Comparison of ENCODE assay signal across 8 cellular contexts in genomic region chr12:120495723-120496352, GRCh38. TPM values are rescaled to one million over a fixed set of nuclear protein-coding genes. Genes with fewer than 3 reads are reported as not detected.
A peak's percentile ranks its signal among the peaks of the same experiment; 100 is the strongest.
DNase-seq lines count a peak whose midpoint lies in the region; TF ChIP-seq lines count a peak whose summit lies in the region.

Gene DYNLL1 (plus strand): TSS chr12:120496113. CDS start chr12:120496422, 309 bp downstream.

- H3K9ac ChIP-seq in SK-N-MC (ENCODE audit: insufficient read length), result peak within 1 kb of the TSS; percentile 78

- no peaks in the 10 kb centered on the region for H3K9me3 ChIP-seq in SK-N-MC (ENCODE audit: low read depth, low read length)
- H3K9me3 ChIP-seq in suprapubic skin, result no peaks in the 10 kb centered on the region

- no peaks in the 10 kb centered on the region for H3K27me3 ChIP-seq in suprapubic skin

- TF ChIP-seq EP300 in suprapubic skin (IDR thresholded peaks at IDR 0.05), result no peak

- peaks cover 32% of the 10 kb centered on the region for H3K36me3 Mint-ChIP-seq in HFFc6 (ENCODE audit: low read depth)
- peaks cover 35% of the 10 kb centered on the region for H3K36me3 Mint-ChIP-seq in activated naive CD4-positive, alpha-beta T cell treated with anti-CD3 and anti-CD28 coated beads, Interleukin-2, amount 10 ng/mL, durations not matched to agents 7 days and 5 days

- peak within 1 kb of the TSS; percentile 89 for H3K4me3 Mint-ChIP-seq in HFFc6
- H3K4me3 Mint-ChIP-seq in activated naive CD4-positive, alpha-beta T cell treated with anti-CD3 and anti-CD28 coated beads, Interleukin-2, amount 10 ng/mL, durations not matched to agents 7 days and 5 days, result peak within 1 kb of the TSS; percentile 93

- no peak; the same call in 1 of the 2 replicates for TF ChIP-seq CTCF in HFFc6 (IDR thresholded peaks at IDR 0.05)
- no peak for TF ChIP-seq CTCF in NB4 (IDR thresholded peaks at IDR 0.05; ENCODE audit: low read depth, low read length)
- TF ChIP-seq CTCF in suprapubic skin (IDR thresholded peaks at IDR 0.05), result no peak

- H3K4me1 ChIP-seq in suprapubic skin, result peaks cover 27% of the 10 kb centered on the region

- H3K36me3 ChIP-seq in SK-N-MC (ENCODE audit: insufficient read depth, low read length), result peaks cover 30% of the 10 kb centered on the region
- peaks cover 21% of the 10 kb centered on the region for H3K36me3 ChIP-seq in suprapubic skin

- H3K4me3 ChIP-seq in NB4 (ENCODE audit: low read depth, low read length), result peak within 1 kb of the TSS; percentile 87
- H3K4me3 ChIP-seq in SK-N-MC, result peak within 1 kb of the TSS; percentile 82
- peak within 1 kb of the TSS; percentile 91 for H3K4me3 ChIP-seq in suprapubic skin

- TF ChIP-seq POLR2A in NB4 (IDR thresholded peaks at IDR 0.05; ENCODE audit: extremely low read depth, insufficient read length) (peak; percentile 91), suprapubic skin (IDR thresholded peaks at IDR 0.05) (peak; percentile 16 to 84)

- CTCF ChIA-PET in activated naive CD4-positive, alpha-beta T cell treated with anti-CD3 and anti-CD28 coated beads, Interleukin-2, amount 10 ng/mL, durations not matched to agents 7 days and 5 days (lab: Charles Lee), result interaction anchor here (1.0 to 1.7 kb wide), 3 partner anchors 52 to 194 kb away, joined by 3 to 7 read pairs (median 4); partner anchors contain the start of gene SIRT4

- no peaks in the 10 kb centered on the region; the same call in 1 of the 2 replicates for H3K27me3 Mint-ChIP-seq in HFFc6 (ENCODE audit: insufficient read depth)
- H3K27me3 Mint-ChIP-seq in activated naive CD4-positive, alpha-beta T cell treated with anti-CD3 and anti-CD28 coated beads, Interleukin-2, amount 10 ng/mL, durations not matched to agents 7 days and 5 days, result no peaks in the 10 kb centered on the region

- peak; percentile 71 for DNase-seq in GM04503 (ENCODE audit: low read depth)
- DNase-seq in HFFc6, result peak; percentile 94
- DNase-seq in NB4 (ENCODE audit: low read depth), result peak; percentile 98
- peak; percentile 84 for DNase-seq in SK-N-MC (ENCODE audit: low read depth, low spot score)
- peak; percentile 97 for DNase-seq in activated naive CD4-positive, alpha-beta T cell treated with anti-CD3 and anti-CD28 coated beads, Interleukin-2, amount 10 ng/mL, durations not matched to agents 7 days and 5 days
- DNase-seq in germinal center (ENCODE audit: low spot score), result peak; percentile 98
- peak; percentile 63 to 98 (median 92) for DNase-seq in nucleus accumbens (lab: John Stamatoyannopoulos, UW)
- DNase-seq in suprapubic skin (ENCODE audit: low spot score in 2 of 2), result peak; percentile 97 to 98

- WGBS in suprapubic skin, result 0% methylated on average over 1 of the region's 51 CpGs

- no peaks in the 10 kb centered on the region for H3K9me3 Mint-ChIP-seq in HFFc6
- H3K9me3 Mint-ChIP-seq in activated naive CD4-positive, alpha-beta T cell treated with anti-CD3 and anti-CD28 coated beads, Interleukin-2, amount 10 ng/mL, durations not matched to agents 7 days and 5 days, result no peaks in the 10 kb centered on the region

- H3K27ac ChIP-seq in SK-N-MC (no peak within 1 kb of the TSS), suprapubic skin (peak within 1 kb of the TSS; percentile 86)

- peaks cover 36% of the 10 kb centered on the region for H3K4me1 Mint-ChIP-seq in HFFc6 (ENCODE audit: low read depth)
- H3K4me1 Mint-ChIP-seq in activated naive CD4-positive, alpha-beta T cell treated with anti-CD3 and anti-CD28 coated beads, Interleukin-2, amount 10 ng/mL, durations not matched to agents 7 days and 5 days, result peaks cover 45% of the 10 kb centered on the region

- H3K27ac Mint-ChIP-seq in HFFc6, result peak within 1 kb of the TSS; percentile 75
- peak within 1 kb of the TSS; percentile 86 for H3K27ac Mint-ChIP-seq in activated naive CD4-positive, alpha-beta T cell treated with anti-CD3 and anti-CD28 coated beads, Interleukin-2, amount 10 ng/mL, durations not matched to agents 7 days and 5 days

RNA-seq across cellular contexts. Expression of gene DYNLL1, which starts in this region (rescaled TPM):
- total RNA-seq in HFFc6 (2021; fragmentation: NEBNext Ultra II Directional; extraction: Animal tissue kit (Norgen Biotek cat#: 25700)), result 100 to 1,000 TPM; 530 to 650 (median 609) TPM
- total RNA-seq in suprapubic skin, result 100 to 1,000 TPM; 167 to 493 (median 469) TPM
